Comparison of ENCODE assay signal across 1 cellular context in genomic region chr12:130249376-130249775, GRCh38.
TF ChIP-seq lines count a peak whose summit lies in the region.

No MANE protein-coding gene starts in this region.

TF ChIP-seq in GM23338, 12 proteins besides CTCF, POLR2A, EP300 and RAD21 (continued from another document):
- TF ChIP-seq ZNF462 (CRISPR knock-in tag; IDR thresholded peaks at IDR 0.05) (no peak), POLR2AphosphoS5 (IDR thresholded peaks at IDR 0.05; ENCODE audit: low read depth) (no peak), ZNF331 (CRISPR knock-in tag; IDR thresholded peaks at IDR 0.05; ENCODE audit: low read depth) (no peak), CREB1 (CRISPR knock-in tag; IDR thresholded peaks at IDR 0.05; ENCODE audit: low read depth) (no peak), EZH2 (IDR thresholded peaks at IDR 0.05; ENCODE audit: low read depth, unreplicated experiment) (no peak), NANOG (IDR thresholded peaks at IDR 0.05; ENCODE audit: borderline replicate concordance) (no peak), STAT1 (IDR thresholded peaks at IDR 0.05; ENCODE audit: unreplicated experiment) (no peak), EZH2phosphoT487 (IDR thresholded peaks at IDR 0.05; ENCODE audit: unreplicated experiment) (no peak), ZNF114 (CRISPR knock-in tag; IDR thresholded peaks at IDR 0.05) (no peak)
- TF ChIP-seq, protein P1, sequence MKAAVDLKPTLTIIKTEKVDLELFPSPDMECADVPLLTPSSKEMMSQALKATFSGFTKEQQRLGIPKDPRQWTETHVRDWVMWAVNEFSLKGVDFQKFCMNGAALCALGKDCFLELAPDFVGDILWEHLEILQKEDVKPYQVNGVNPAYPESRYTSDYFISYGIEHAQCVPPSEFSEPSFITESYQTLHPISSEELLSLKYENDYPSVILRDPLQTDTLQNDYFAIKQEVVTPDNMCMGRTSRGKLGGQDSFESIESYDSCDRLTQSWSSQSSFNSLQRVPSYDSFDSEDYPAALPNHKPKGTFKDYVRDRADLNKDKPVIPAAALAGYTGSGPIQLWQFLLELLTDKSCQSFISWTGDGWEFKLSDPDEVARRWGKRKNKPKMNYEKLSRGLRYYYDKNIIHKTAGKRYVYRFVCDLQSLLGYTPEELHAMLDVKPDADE (IDR thresholded peaks at IDR 0.05): no peak
